Comparison of ENCODE assay signal across 10 cellular contexts in genomic region chr15:29888651-29889050, GRCh38.
DNase-seq lines count a peak whose midpoint lies in the region; ATAC-seq and TF ChIP-seq lines count a peak whose summit lies in the region.
"Had no signal": no experiment of that assay in that cellular context is flagged by ENCODE, and none has a peak within 500 bp of the region (broad histone marks: within the 10 kb centered on the region; RNA-seq: fewer than 3 reads in every experiment).

No MANE protein-coding gene starts in this region.

- no peak overlapping the region for H4K8ac ChIP-seq in mesendoderm (ENCODE audit: low read depth, low read length)

- H3K27ac Mint-ChIP-seq in endothelial cell (ENCODE audit: unreplicated experiment), result peak overlapping the region; percentile 78
- H3K27ac Mint-ChIP-seq in stimulated activated effector memory CD8-positive, alpha-beta T cell treated with anti-CD3 and anti-CD28 coated beads, Interleukin-12 subunit alpha, Interleukin-12 subunit beta, amount 100 ng/mL, for 72 hours, result no peak overlapping the region

- H3K79me1 ChIP-seq in mesendoderm (ENCODE audit: low read length), result no peaks in the 10 kb centered on the region

- H2BK120ac ChIP-seq in mesendoderm (ENCODE audit: low read depth, low read length), result no peak overlapping the region

- no peak overlapping the region for H3K23ac ChIP-seq in mesendoderm (ENCODE audit: low read length)

- H4K5ac ChIP-seq in mesendoderm (ENCODE audit: low read length), result no peak overlapping the region

- no peak overlapping the region for H2AK5ac ChIP-seq in mesendoderm (ENCODE audit: low read length)

- DNase-seq in M059J (ENCODE audit: low read depth) (peak; percentile 37), endothelial cell (ENCODE audit: low spot score) (no peak), mesendoderm (peak; percentile 91), NCI-H510A treated with DMSO at 0.1 percent for 48 hours (lab: John Stamatoyannopoulos, UW) (no peak)
- no peak for DNase-seq in stimulated activated effector memory CD8-positive, alpha-beta T cell treated with anti-CD3 and anti-CD28 coated beads, Interleukin-12 subunit alpha, Interleukin-12 subunit beta, amount 100 ng/mL, for 72 hours (ENCODE audit: low spot score in 2 of 2)
- no peak for DNase-seq in stimulated activated CD4-positive, alpha-beta T cell treated with anti-CD3 and anti-CD28 coated beads, Interleukin-2, amount 100 ng/mL, for 24 hours
- DNase-seq: colonic mucosa; stimulated activated naive CD8-positive, alpha-beta T cell treated with anti-CD3 and anti-CD28 coated beads, Interleukin-15, Interleukin-2, amounts not matched to agents 100 U/mL and 50 U/mL, for 24 hours had no signal

- H3K4me1 Mint-ChIP-seq in endothelial cell (ENCODE audit: unreplicated experiment), result peaks cover 44% of the 10 kb centered on the region
- no peaks in the 10 kb centered on the region for H3K4me1 Mint-ChIP-seq in stimulated activated effector memory CD8-positive, alpha-beta T cell treated with anti-CD3 and anti-CD28 coated beads, Interleukin-12 subunit alpha, Interleukin-12 subunit beta, amount 100 ng/mL, for 72 hours

- no peaks in the 10 kb centered on the region for H3K27me3 Mint-ChIP-seq in endothelial cell (ENCODE audit: unreplicated experiment)

- H3K4me3 ChIP-seq in mesendoderm (ENCODE audit: low read length), result no peak overlapping the region
- H3K4me3 ChIP-seq: colonic mucosa had no signal

- no CpG with 5 or more reads among the region's 5 CpGs for WGBS in mesendoderm (ENCODE audit: extremely low coverage, insufficient coverage, low lambda C conversion rate)

- no peak for ATAC-seq in stimulated activated effector memory CD8-positive, alpha-beta T cell treated with anti-CD3 and anti-CD28 coated beads, Interleukin-12 subunit alpha, Interleukin-12 subunit beta, amount 100 ng/mL, for 72 hours
- ATAC-seq in HG02885 (IDR thresholded peaks at IDR 0.05; ENCODE audit: poor library complexity, unreplicated experiment), result no peak
- ATAC-seq: stimulated activated naive CD8-positive, alpha-beta T cell treated with anti-CD3 and anti-CD28 coated beads, Interleukin-15, Interleukin-2, amounts not matched to agents 100 U/mL and 50 U/mL, for 24 hours had no signal

- H3K18ac ChIP-seq in mesendoderm (ENCODE audit: low read length), result no peak overlapping the region

- H3K4me1 ChIP-seq in mesendoderm (ENCODE audit: control insufficient read depth, low read depth, low read length), result peaks cover 5% of the 10 kb centered on the region
- H3K4me1 ChIP-seq: colonic mucosa had no signal

- no peaks in the 10 kb centered on the region for H3K79me2 ChIP-seq in mesendoderm (ENCODE audit: control insufficient read depth, insufficient read depth, low read length)

- no peak overlapping the region for H2BK15ac ChIP-seq in mesendoderm (replicated peaks; ENCODE audit: low read depth)

- H3K36me3 Mint-ChIP-seq in endothelial cell (ENCODE audit: low read depth, unreplicated experiment), result no peaks in the 10 kb centered on the region
- H3K36me3 Mint-ChIP-seq in stimulated activated effector memory CD8-positive, alpha-beta T cell treated with anti-CD3 and anti-CD28 coated beads, Interleukin-12 subunit alpha, Interleukin-12 subunit beta, amount 100 ng/mL, for 72 hours, result no peaks in the 10 kb centered on the region

- H3K4ac ChIP-seq in mesendoderm (ENCODE audit: low read depth, low read length), result no peak overlapping the region

- H3K9ac ChIP-seq in mesendoderm (ENCODE audit: low read length), result no peak overlapping the region

- TF ChIP-seq CTCF in endothelial cell (IDR thresholded peaks at IDR 0.05; ENCODE audit: unreplicated experiment), result no peak

- no peak overlapping the region for H2BK5ac ChIP-seq in mesendoderm (ENCODE audit: low read length)

- H3K27me3 ChIP-seq in mesendoderm (ENCODE audit: insufficient read depth, low read length, poor library complexity), result no peaks in the 10 kb centered on the region
- H3K27me3 ChIP-seq: colonic mucosa had no signal

- no peaks in the 10 kb centered on the region for H3K9me3 Mint-ChIP-seq in endothelial cell (ENCODE audit: unreplicated experiment)
- H3K9me3 Mint-ChIP-seq in stimulated activated effector memory CD8-positive, alpha-beta T cell treated with anti-CD3 and anti-CD28 coated beads, Interleukin-12 subunit alpha, Interleukin-12 subunit beta, amount 100 ng/mL, for 72 hours, result no peaks in the 10 kb centered on the region

- no peak overlapping the region for H3K56ac ChIP-seq in mesendoderm (ENCODE audit: low read length)

- no peak overlapping the region for H3K4me2 ChIP-seq in mesendoderm (ENCODE audit: low read length)

- no peaks in the 10 kb centered on the region for H3K36me3 ChIP-seq in mesendoderm (ENCODE audit: control insufficient read depth, insufficient read depth, low read length)
- H3K36me3 ChIP-seq: colonic mucosa had no signal

- no peak overlapping the region for H3K27ac ChIP-seq in mesendoderm (ENCODE audit: low read depth, low read length)
- H3K27ac ChIP-seq in temporal lobe (ENCODE audit: low read depth, low read length), result peak overlapping the region; percentile 7
- H3K27ac ChIP-seq: colonic mucosa had no signal

- H3K4me3 Mint-ChIP-seq in endothelial cell (ENCODE audit: unreplicated experiment), result no peak overlapping the region
- no peak overlapping the region for H3K4me3 Mint-ChIP-seq in stimulated activated effector memory CD8-positive, alpha-beta T cell treated with anti-CD3 and anti-CD28 coated beads, Interleukin-12 subunit alpha, Interleukin-12 subunit beta, amount 100 ng/mL, for 72 hours

Comparison
In these comparisons a context has a peak if more than half of its experiments do, and no peak if none do; other contexts are left out.
1. DNase-seq: peak in M059J (single experiment) and mesendoderm (single experiment); none in endothelial cell (single experiment), stimulated activated effector memory CD8-positive, alpha-beta T cell treated with anti-CD3 and anti-CD28 coated beads, Interleukin-12 subunit alpha, Interleukin-12 subunit beta, amount 100 ng/mL, for 72 hours (0 of 2), stimulated activated CD4-positive, alpha-beta T cell treated with anti-CD3 and anti-CD28 coated beads, Interleukin-2, amount 100 ng/mL, for 24 hours (0 of 2) and NCI-H510A treated with DMSO at 0.1 percent for 48 hours (single experiment).